In the genomic region with DNA sequence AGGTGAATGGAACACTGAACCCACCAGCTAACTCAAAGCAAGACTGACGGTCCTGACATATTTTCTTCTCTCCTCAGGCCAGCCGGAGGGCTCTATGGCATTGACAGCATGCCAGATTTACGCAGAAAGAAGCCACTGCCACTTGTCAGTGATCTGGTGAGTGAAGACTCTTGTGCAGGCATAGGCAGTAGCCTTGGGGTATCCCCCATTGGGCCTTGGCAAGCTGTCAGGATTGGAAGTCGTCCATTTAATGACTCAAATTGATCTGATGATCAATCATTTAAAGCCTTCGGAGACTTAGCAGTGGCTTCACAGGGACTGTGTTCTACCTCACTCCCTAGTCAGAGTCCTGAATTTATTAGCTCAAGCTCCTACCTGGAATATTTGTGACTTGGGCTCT, we compare ENCODE assay signal across 35 cellular contexts.
DNase-seq lines count a peak whose midpoint lies in the region; ATAC-seq and TF ChIP-seq lines count a peak whose summit lies in the region.
"Had no signal": no experiment of that assay in that cellular context is flagged by ENCODE, and none has a peak within 500 bp of the region (broad histone marks: within the 10 kb centered on the region; RNA-seq: fewer than 3 reads in every experiment).

No MANE protein-coding gene starts in this region.

- DNase-seq in adrenal gland = peak; percentile 24 to 72 (median 53)
- peak; percentile 40 for DNase-seq in islet precursor cell
- no peak for DNase-seq in neuronal stem cell (ENCODE audit: low spot score)
- DNase-seq in gastrocnemius medialis = no peak
- no peak for DNase-seq in stimulated activated naive CD8-positive, alpha-beta T cell treated with anti-CD3 and anti-CD28 coated beads, Interleukin-15, amount 100 ng/mL, for 72 hours
- DNase-seq in stimulated activated naive CD4-positive, alpha-beta T cell treated with Interleukin-2 at 50 U/mL for 16 hours (lab: John Stamatoyannopoulos, UW) = no peak
- DNase-seq in central memory CD4-positive, alpha-beta T cell = no peak
- no peak for DNase-seq in prostate gland (ENCODE audit: low spot score)
- DNase-seq: 8988T; ACHN; AML-193; BE2C; C1 segment of cervical spinal cord; Caco-2; Calu3; CD4-positive, alpha-beta memory T cell; CD4-positive, alpha-beta T cell; CD4-positive, CD25-positive, alpha-beta regulatory T cell; CD8-positive, alpha-beta memory T cell; CD8-positive, alpha-beta T cell; COR-L47; DMS 273 treated with DMSO at 0.1 percent for 48 hours; DMS153; DMS53; DMS79; DMS79 treated with DMSO at 0.1 percent for 48 hours; DND-41; EL had no signal

- H2BK15ac ChIP-seq in neuronal stem cell (ENCODE audit: low read length) = no peak overlapping the region

- H2BK120ac ChIP-seq in neuronal stem cell (ENCODE audit: low read depth, low read length) = no peak overlapping the region

- H2AK5ac ChIP-seq in neuronal stem cell (ENCODE audit: low read depth, low read length) = no peak overlapping the region

- H3K4me3 ChIP-seq in adrenal gland (no peak overlapping the region), neuronal stem cell (ENCODE audit: low read length in 2 of 2) (no peak overlapping the region), gastrocnemius medialis (no peak overlapping the region), prostate gland (no peak overlapping the region)
- H3K4me3 ChIP-seq: A549; BLaER1; BLaER1 treated with 17β-estradiol and CSF1 and Interleukin-3, amounts not matched to agents 10 nM and 100 nM had no signal

- H3K27ac ChIP-seq in adrenal gland (no peak overlapping the region), neuronal stem cell (replicated peaks; ENCODE audit: low read length) (no peak overlapping the region), gastrocnemius medialis (peak overlapping the region in 3 of 4 donors; percentile 3 to 86 (median 82)), prostate gland (no peak overlapping the region)
- H3K27ac ChIP-seq: 22Rv1; A549; BLaER1; BLaER1 treated with 17β-estradiol and CSF1 and Interleukin-3, amounts not matched to agents 10 nM and 100 nM; C4-2B had no signal

- H3K27me3 ChIP-seq in adrenal gland (no peaks in the 10 kb centered on the region), neuronal stem cell (ENCODE audit: control insufficient read depth in 3 of 3, insufficient read depth in 3 of 3, low read depth in 1 of 3, low read length in 3 of 3) (no peaks in the 10 kb centered on the region), gastrocnemius medialis (no peaks in the 10 kb centered on the region), prostate gland (replicated peaks; ENCODE audit: insufficient read depth) (no peaks in the 10 kb centered on the region)
- H3K27me3 ChIP-seq: BE2C; BLaER1; BLaER1 treated with 17β-estradiol and CSF1 and Interleukin-3, amounts not matched to agents 10 nM and 100 nM had no signal

- H3K4me3 Mint-ChIP-seq in stimulated activated naive CD8-positive, alpha-beta T cell treated with anti-CD3 and anti-CD28 coated beads, Interleukin-15, amount 100 ng/mL, for 72 hours = no peak overlapping the region
- H3K4me3 Mint-ChIP-seq: B cell; CD14-positive monocyte; CD4-positive, alpha-beta memory T cell; CD4-positive, alpha-beta T cell; CD4-positive, CD25-positive, alpha-beta regulatory T cell; CD8-positive, alpha-beta memory T cell; CD8-positive, alpha-beta T cell had no signal

- no peak for ATAC-seq in gastrocnemius medialis
- ATAC-seq in stimulated activated naive CD8-positive, alpha-beta T cell treated with anti-CD3 and anti-CD28 coated beads, Interleukin-15, amount 100 ng/mL, for 72 hours = no peak
- ATAC-seq: A549; CD8-positive, alpha-beta T cell had no signal

- H2BK12ac ChIP-seq in neuronal stem cell (ENCODE audit: low read length) = no peak overlapping the region

- in situ Hi-C loops in gastrocnemius medialis (cut with MboI; ENCODE audit: low sequenced_read_pairs in 4 of 4) = no loop called here

- H2AFZ ChIP-seq in neuronal stem cell (ENCODE audit: low read length) = no peak overlapping the region

- no peaks in the 10 kb centered on the region for H3K4me1 ChIP-seq in adrenal gland (replicated peaks in 1 of 2)
- H3K4me1 ChIP-seq in neuronal stem cell (ENCODE audit: control insufficient read depth in 2 of 2, insufficient read depth in 1 of 2, low read depth in 1 of 2, low read length in 2 of 2) = no peaks in the 10 kb centered on the region
- peaks cover 43 to 47% of the 10 kb centered on the region in 2 donors for H3K4me1 ChIP-seq in gastrocnemius medialis
- no peaks in the 10 kb centered on the region for H3K4me1 ChIP-seq in prostate gland (replicated peaks)
- H3K4me1 ChIP-seq: BE2C; BLaER1; BLaER1 treated with 17β-estradiol and CSF1 and Interleukin-3, amounts not matched to agents 10 nM and 100 nM; Caco-2 had no signal

- H3K4me1 Mint-ChIP-seq in stimulated activated naive CD8-positive, alpha-beta T cell treated with anti-CD3 and anti-CD28 coated beads, Interleukin-15, amount 100 ng/mL, for 72 hours = no peaks in the 10 kb centered on the region
- H3K4me1 Mint-ChIP-seq: B cell; CD14-positive monocyte; CD4-positive, alpha-beta memory T cell; CD4-positive, CD25-positive, alpha-beta regulatory T cell; CD8-positive, alpha-beta memory T cell had no signal

- H4K8ac ChIP-seq in neuronal stem cell (ENCODE audit: low read depth, low read length) = no peak overlapping the region

- no peaks in the 10 kb centered on the region for H3K79me1 ChIP-seq in neuronal stem cell (ENCODE audit: low read depth, low read length)

- H3K4ac ChIP-seq in neuronal stem cell (ENCODE audit: low read length) = no peak overlapping the region

- no peak overlapping the region for H4K91ac ChIP-seq in neuronal stem cell (ENCODE audit: low read depth, low read length, poor library complexity)

- H3K23ac ChIP-seq in neuronal stem cell (ENCODE audit: low read depth, low read length, poor library complexity) = no peak overlapping the region

- intact Hi-C loops in adrenal gland (cut with DNase I) (no loop called here), gastrocnemius medialis (cut with DNase I; ENCODE audit: low total_unique reads) (no loop called here), prostate gland (cut with DNase I) (no loop called here)

- H3K27me3 Mint-ChIP-seq in stimulated activated naive CD8-positive, alpha-beta T cell treated with anti-CD3 and anti-CD28 coated beads, Interleukin-15, amount 100 ng/mL, for 72 hours = no peaks in the 10 kb centered on the region
- H3K27me3 Mint-ChIP-seq: CD8-positive, alpha-beta memory T cell had no signal

- H3K9ac ChIP-seq in neuronal stem cell (ENCODE audit: low read depth, low read length, poor library complexity) = no peak overlapping the region
- H3K9ac ChIP-seq: BLaER1; BLaER1 treated with 17β-estradiol and CSF1 and Interleukin-3, amounts not matched to agents 10 nM and 100 nM had no signal

- no peak overlapping the region for H3K4me2 ChIP-seq in neuronal stem cell (ENCODE audit: insufficient read depth, low read length, poor library complexity, severe bottlenecking)
- H3K4me2 ChIP-seq: A549; BLaER1; BLaER1 treated with 17β-estradiol and CSF1 and Interleukin-3, amounts not matched to agents 10 nM and 100 nM had no signal

- WGBS in adrenal gland, 4 donors = 48 to 63% (median 51%) methylated on average over 5 of the region's 5 CpGs
- no CpG with 5 or more reads among the region's 5 CpGs for WGBS in neuronal stem cell (ENCODE audit: extremely low coverage in 2 of 2, insufficient read length in 2 of 2, insufficient replicate concordance in 1 of 2), 2 donors
- WGBS in prostate gland = 92% methylated on average over 5 of the region's 5 CpGs

- H3K18ac ChIP-seq in neuronal stem cell (ENCODE audit: low read length) = no peak overlapping the region

- H3K36me3 ChIP-seq in adrenal gland (replicated peaks in 1 of 2) (peaks cover 0 to 4% of the 10 kb centered on the region in 2 donors), neuronal stem cell (replicated peaks in 1 of 2; ENCODE audit: control insufficient read depth in 2 of 2, insufficient read depth in 2 of 2, low read length in 2 of 2) (no peaks in the 10 kb centered on the region), gastrocnemius medialis (peaks cover 0 to 12% of the 10 kb centered on the region in 2 donors), prostate gland (peaks cover 0 to 2% of the 10 kb centered on the region in 2 donors)
- H3K36me3 ChIP-seq: BE2C, BLaER1 had no signal

- H3K9me3 Mint-ChIP-seq in stimulated activated naive CD8-positive, alpha-beta T cell treated with anti-CD3 and anti-CD28 coated beads, Interleukin-15, amount 100 ng/mL, for 72 hours = no peaks in the 10 kb centered on the region
- H3K9me3 Mint-ChIP-seq: CD4-positive, alpha-beta memory T cell; CD4-positive, alpha-beta T cell; CD8-positive, alpha-beta memory T cell; CD8-positive, alpha-beta T cell had no signal

- no peak for TF ChIP-seq CTCF in adrenal gland (IDR thresholded peaks at IDR 0.05)
- TF ChIP-seq CTCF in gastrocnemius medialis (IDR thresholded peaks at IDR 0.05 in 4 of 5, conservative IDR thresholded peaks at IDR 0.05 in 1 of 5) = no peak
- no peak for TF ChIP-seq CTCF in prostate gland (IDR thresholded peaks at IDR 0.05)

- H3K27ac Mint-ChIP-seq in stimulated activated naive CD8-positive, alpha-beta T cell treated with anti-CD3 and anti-CD28 coated beads, Interleukin-15, amount 100 ng/mL, for 72 hours = no peak overlapping the region
- H3K27ac Mint-ChIP-seq: B cell; CD14-positive monocyte; CD4-positive, alpha-beta memory T cell; CD4-positive, alpha-beta T cell; CD4-positive, CD25-positive, alpha-beta regulatory T cell; CD8-positive, alpha-beta memory T cell; CD8-positive, alpha-beta T cell had no signal

- no peak for TF ChIP-seq POLR2A in adrenal gland (IDR thresholded peaks at IDR 0.05)
- no peak for TF ChIP-seq POLR2A in gastrocnemius medialis (IDR thresholded peaks at IDR 0.05)
- TF ChIP-seq POLR2A in prostate gland (IDR thresholded peaks at IDR 0.05) = no peak

- peak overlapping the region; percentile 32 for H3K14ac ChIP-seq in neuronal stem cell (ENCODE audit: low read length)

- H3K9me3 ChIP-seq in adrenal gland (replicated peaks in 1 of 3) (no peaks in the 10 kb centered on the region), neuronal stem cell (replicated peaks in 1 of 2; ENCODE audit: control insufficient read depth in 2 of 2, insufficient read depth in 1 of 2, low read depth in 1 of 2, low read length in 2 of 2) (no peaks in the 10 kb centered on the region), gastrocnemius medialis (no peaks in the 10 kb centered on the region), prostate gland (no peaks in the 10 kb centered on the region)
- H3K9me3 ChIP-seq: A549; BE2C; BLaER1; BLaER1 treated with 17β-estradiol and CSF1 and Interleukin-3, amounts not matched to agents 10 nM and 100 nM; Caco-2 had no signal

- H2BK5ac ChIP-seq in neuronal stem cell (ENCODE audit: low read length) = no peak overlapping the region

Comparison
In these comparisons a context has a peak if more than half of its experiments do, and no peak if none do; other contexts are left out.
1. DNase-seq: peak in adrenal gland (7 of 7) and islet precursor cell (single experiment); none in neuronal stem cell (single experiment), gastrocnemius medialis (0 of 2), stimulated activated naive CD8-positive, alpha-beta T cell treated with anti-CD3 and anti-CD28 coated beads, Interleukin-15, amount 100 ng/mL, for 72 hours (0 of 2), stimulated activated naive CD4-positive, alpha-beta T cell treated with Interleukin-2 at 50 U/mL for 16 hours (single experiment), central memory CD4-positive, alpha-beta T cell (single experiment) and prostate gland (single experiment).
2. H3K27ac ChIP-seq: peak in gastrocnemius medialis (3 of 4); none in adrenal gland (0 of 5), neuronal stem cell (single experiment) and prostate gland (0 of 2).